25 cellular contexts compared by ENCODE assay signal in genomic region chr22:48595511-48595905, GRCh38.
"Had no signal": no experiment of that assay in that cellular context is flagged by ENCODE, and none has a peak within 500 bp of the region (broad histone marks: within the 10 kb centered on the region; RNA-seq: fewer than 3 reads in every experiment).

No MANE protein-coding gene starts in this region.

- ATAC-seq: activated CD8-positive, alpha-beta memory T cell treated with anti-CD3 and anti-CD28 coated beads, Interleukin-2, amount 10 ng/mL, durations not matched to agents 7 days and 5 days; Panc1; SK-N-SH treated with all-trans-retinoic acid at 6 μM for 48 hours; WTC11 had no signal

- H3K36me3 Mint-ChIP-seq: activated CD8-positive, alpha-beta memory T cell treated with anti-CD3 and anti-CD28 coated beads, Interleukin-2, amount 10 ng/mL, durations not matched to agents 7 days and 5 days; activated naive CD4-positive, alpha-beta T cell treated with anti-CD3 and anti-CD28 coated beads, Interleukin-2, amount 50 U/mL, for 24 hours had no signal

- H3K36me3 ChIP-seq: breast epithelium, SJCRH30 had no signal

- DNase-seq: activated CD4-positive, alpha-beta T cell treated with anti-CD3 and anti-CD28 coated beads for 48 hours; activated CD4-positive, alpha-beta T cell treated with anti-CD3 and anti-CD28 coated beads, Interleukin-2, amount 50 U/mL, for 4 hours; activated CD4-positive, CD25-positive, alpha-beta regulatory T cell treated with anti-CD3 and anti-CD28 coated beads, Interleukin-2, amount 50 U/mL, for 72 hours; activated CD8-positive, alpha-beta memory T cell treated with anti-CD3 and anti-CD28 coated beads, Interleukin-2, amount 10 ng/mL, durations not matched to agents 7 days and 5 days; activated effector memory CD4-positive, alpha-beta T cell treated with Interleukin-2 at 50 U/mL for 16 hours; activated naive CD4-positive, alpha-beta T cell; activated T-cell treated with anti-CD3 and anti-CD28 coated beads, Interleukin-2, amount 50 U/mL, for 24 hours; central memory CD4-positive, alpha-beta T cell; KBM-7; NCI-H1092 treated with DMSO at 0.1 percent for 48 hours; NCI-H1417 treated with DMSO at 0.1 percent for 48 hours; NCI-H187; NCI-H2081; NCI-H2227 treated with DMSO at 0.1 percent for 48 hours; NK-92 treated with Interleukin-12 subunit alpha and Interleukin-12 subunit beta, amount 100 ng/mL, for 24 hours; OCI-M1; RPMI8226; SW 1271 had no signal

- H3K4me1 ChIP-seq: breast epithelium had no signal

- H3K4me3 ChIP-seq: breast epithelium, SJCRH30 had no signal

- H3K9me3 ChIP-seq: SJCRH30 had no signal

- H3K27ac ChIP-seq: breast epithelium, SJCRH30 had no signal

- H3K4me3 Mint-ChIP-seq: activated CD8-positive, alpha-beta memory T cell treated with anti-CD3 and anti-CD28 coated beads, Interleukin-2, amount 10 ng/mL, durations not matched to agents 7 days and 5 days; activated naive CD4-positive, alpha-beta T cell treated with anti-CD3 and anti-CD28 coated beads, Interleukin-2, amount 50 U/mL, for 24 hours; activated T-cell treated with anti-CD3 and anti-CD28 coated beads, Interleukin-2, amount 50 U/mL, for 24 hours; activated T-helper 1 cell treated with anti-CD3 and anti-CD28 coated beads, Interleukin-12 subunit alpha, Interleukin-12 subunit beta, Interleukin-2, Interleukin-4 antibody, amounts not matched to agents 30 ng/mL and 10 ng/mL and 1 ng/mL, durations not matched to agents 14 hours and 24 hours and 36 hours; WTC11 had no signal

- H3K27me3 Mint-ChIP-seq: activated CD8-positive, alpha-beta memory T cell treated with anti-CD3 and anti-CD28 coated beads, Interleukin-2, amount 10 ng/mL, durations not matched to agents 7 days and 5 days; activated naive CD4-positive, alpha-beta T cell treated with anti-CD3 and anti-CD28 coated beads, Interleukin-2, amount 50 U/mL, for 24 hours; activated T-cell treated with anti-CD3 and anti-CD28 coated beads, Interleukin-2, amount 50 U/mL, for 24 hours had no signal

- H3K4me1 Mint-ChIP-seq: activated CD8-positive, alpha-beta memory T cell treated with anti-CD3 and anti-CD28 coated beads, Interleukin-2, amount 10 ng/mL, durations not matched to agents 7 days and 5 days; activated naive CD4-positive, alpha-beta T cell treated with anti-CD3 and anti-CD28 coated beads, Interleukin-2, amount 50 U/mL, for 24 hours; WTC11 had no signal

- H3K9me3 Mint-ChIP-seq: activated naive CD4-positive, alpha-beta T cell treated with anti-CD3 and anti-CD28 coated beads, Interleukin-2, amount 50 U/mL, for 24 hours; activated T-cell treated with anti-CD3 and anti-CD28 coated beads, Interleukin-2, amount 50 U/mL, for 24 hours; activated T-helper 1 cell treated with anti-CD3 and anti-CD28 coated beads, Interleukin-12 subunit alpha, Interleukin-12 subunit beta, Interleukin-2, Interleukin-4 antibody, amounts not matched to agents 30 ng/mL and 10 ng/mL and 1 ng/mL, durations not matched to agents 14 hours and 24 hours and 36 hours had no signal

- H3K27ac Mint-ChIP-seq: activated CD8-positive, alpha-beta memory T cell treated with anti-CD3 and anti-CD28 coated beads, Interleukin-2, amount 10 ng/mL, durations not matched to agents 7 days and 5 days; activated naive CD4-positive, alpha-beta T cell treated with anti-CD3 and anti-CD28 coated beads, Interleukin-2, amount 50 U/mL, for 24 hours; activated T-cell treated with anti-CD3 and anti-CD28 coated beads, Interleukin-2, amount 50 U/mL, for 24 hours; activated T-helper 1 cell treated with anti-CD3 and anti-CD28 coated beads, Interleukin-12 subunit alpha, Interleukin-12 subunit beta, Interleukin-2, Interleukin-4 antibody, amounts not matched to agents 30 ng/mL and 10 ng/mL and 1 ng/mL, durations not matched to agents 14 hours and 24 hours and 36 hours; WTC11 had no signal
